9 cellular contexts compared by ENCODE assay signal in the genomic region with DNA sequence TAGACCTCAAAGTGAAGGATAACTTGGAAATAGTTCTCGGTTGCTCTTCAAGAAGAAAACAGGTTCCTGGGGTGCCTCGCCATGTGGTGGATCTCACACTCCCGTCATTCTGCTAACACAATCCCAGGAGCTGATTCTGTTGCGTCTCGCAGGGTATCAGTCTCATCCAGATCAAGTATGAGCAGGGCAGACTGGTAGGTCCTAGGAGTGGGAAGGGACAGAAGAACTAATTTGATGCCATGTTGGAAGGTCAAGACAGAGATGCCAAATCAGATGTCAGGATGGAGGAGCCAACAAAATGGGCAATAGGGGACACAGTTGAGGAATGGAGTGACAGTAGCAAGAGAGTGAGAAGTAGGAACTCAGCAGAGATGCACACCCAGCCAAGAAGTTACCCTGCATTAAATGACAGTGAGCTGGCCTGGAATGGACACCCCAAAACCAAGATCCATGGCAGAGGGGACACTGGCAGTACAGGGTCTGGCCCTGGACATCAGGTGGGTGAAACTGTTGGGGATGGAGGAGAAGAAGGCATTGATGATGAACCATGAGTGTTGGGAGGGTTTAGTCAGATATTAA.
"Had no signal": no experiment of that assay in that cellular context is flagged by ENCODE, and none has a peak within 500 bp of the region (broad histone marks: within the 10 kb centered on the region; RNA-seq: fewer than 3 reads in every experiment).

No MANE protein-coding gene starts in this region.

- H3K9me3 Mint-ChIP-seq: HFFc6 had no signal

- ATAC-seq: HCT116, K562 had no signal

- H3K36me3 ChIP-seq: HAP-1 had no signal

- H3K4me3 ChIP-seq: GM23248, HAP-1, K562 had no signal

- H3K27ac ChIP-seq: GM23248, HL-60 had no signal

- H2AFZ ChIP-seq: GM23248 had no signal

- H3K9me3 ChIP-seq: HAP-1 had no signal

- H3K4me1 ChIP-seq: HAP-1 had no signal

- H3K27ac Mint-ChIP-seq: HFFc6 had no signal

- FAIRE-seq: K562 had no signal

- DNase-seq: GM23248, H7, HFFc6, IMR-90, KG1 had no signal

- H3K4me3 Mint-ChIP-seq: HFFc6 had no signal
